In genomic region chr3:181919375-181919774, GRCh38 we compare ENCODE assay signal across 1 cellular context.
TF ChIP-seq lines count a peak whose summit lies in the region.

No MANE protein-coding gene starts in this region.

TF ChIP-seq in HCT116, 20 proteins besides CTCF, POLR2A, EP300 and RAD21 (continued from another document):
- TF ChIP-seq ATF3 (IDR thresholded peaks at IDR 0.05) (no peak), CEBPB (IDR thresholded peaks at IDR 0.05; ENCODE audit: low read depth) (peak; percentile 22; the same call in 1 of the 2 replicates), EZH2phosphoT487 (IDR thresholded peaks at IDR 0.05; ENCODE audit: borderline replicate concordance) (no peak), ZFX (IDR thresholded peaks at IDR 0.05) (no peak)
